Comparison of ENCODE assay signal across 18 cellular contexts in genomic region chr19:743168-743687, GRCh38. TPM values are rescaled to one million over a fixed set of nuclear protein-coding genes. Genes with fewer than 3 reads are reported as not detected.
DNase-seq lines count a peak whose midpoint lies in the region; ATAC-seq, FAIRE-seq and TF ChIP-seq lines count a peak whose summit lies in the region.
"Had no signal": no experiment of that assay in that cellular context is flagged by ENCODE, and none has a peak within 500 bp of the region (broad histone marks: within the 10 kb centered on the region; RNA-seq: fewer than 3 reads in every experiment).

No MANE protein-coding gene starts in this region.

- in situ Hi-C loops in HepG2 (cut with HindIII; ENCODE audit: extremely low pct_ligation_motif_present, low pct_unique_long_range_greater_than_20kb), result no loop called here

- ATAC-seq in HepG2, result no peak
- no peak for ATAC-seq in right lobe of liver
- ATAC-seq in HG03521 (IDR thresholded peaks at IDR 0.05; ENCODE audit: unreplicated experiment), result no peak
- ATAC-seq: HCT116; stimulated activated naive B cell treated with anti-CD40 and anti-IgM and Interleukin-4, amounts not matched to agents 10 μg/mL and 1 μg/mL and 100 μg/mL, for 72 hours had no signal

- CTCF ChIA-PET in HepG2 (lab: Yijun Ruan, JAX; ENCODE audit: low intra/inter-chr PET ratio, low total read pairs), result no interaction called here

- DNase-seq in HepG2 (ENCODE audit: low spot score) (no peak), right lobe of liver (no peak), NCI-H774 (lab: John Stamatoyannopoulos, UW) (peak; percentile 10), left kidney (ENCODE audit: low read depth, low spot score) (peak; percentile 82), NCI-H446 (lab: John Stamatoyannopoulos, UW) (no peak)
- DNase-seq in activated effector memory CD4-positive, alpha-beta T cell treated with anti-CD3 and anti-CD28 coated beads, Interleukin-2, amount 50 U/mL, for 16 hours, result no peak
- no peak for DNase-seq in stimulated activated CD4-positive, alpha-beta T cell treated with anti-CD3 and anti-CD28 coated beads, Interleukin-12 subunit alpha, Interleukin-12 subunit beta, amount 100 ng/mL, for 4 hours
- DNase-seq: activated CD8-positive, alpha-beta memory T cell treated with anti-CD3 and anti-CD28 coated beads for 24 hours; activated naive CD4-positive, alpha-beta T cell treated with Interleukin-2 at 50 U/mL for 16 hours; GDM1; mesenchymal stem cell; psoas muscle; stimulated activated CD4-positive, alpha-beta T cell treated with anti-CD3 and anti-CD28 coated beads, Interleukin-2, amount 100 ng/mL, for 48 hours; stimulated activated naive B cell treated with anti-CD40 and anti-IgM and Interleukin-4, amounts not matched to agents 10 μg/mL and 1 μg/mL and 100 μg/mL, for 72 hours; T-helper 9 cell had no signal

- TF ChIP-seq CTCF in HepG2 (CRISPR knock-in tag; IDR thresholded peaks at IDR 0.05), result no peak
- TF ChIP-seq CTCF in right lobe of liver (IDR thresholded peaks at IDR 0.05), result no peak

- no peaks in the 10 kb centered on the region for H3K79me2 ChIP-seq in HepG2 (ENCODE audit: insufficient read depth, low read length)

- no peak for FAIRE-seq in HepG2 (lab: Jason Lieb, UNC)

- H3K9ac ChIP-seq in HepG2 (ENCODE audit: insufficient read depth, low read depth, low read length), result no peak overlapping the region

- H3K27me3 ChIP-seq in HepG2 (ENCODE audit: control insufficient read depth in 1 of 2, insufficient read depth in 2 of 2, low read length in 2 of 2), result no peaks in the 10 kb centered on the region
- no peaks in the 10 kb centered on the region for H3K27me3 ChIP-seq in right lobe of liver
- H3K27me3 ChIP-seq: cardiac muscle cell had no signal

- no peaks in the 10 kb centered on the region for H3K9me3 ChIP-seq in HepG2 (ENCODE audit: low read length)
- H3K9me3 ChIP-seq in right lobe of liver, result peaks cover 0 to 4% (median 0%) of the 10 kb centered on the region in 4 donors

- BruUV-seq in HepG2 (replicated peaks; lab: Mats Ljungman, UMichigan), result no TSS peak

- H3K36me3 ChIP-seq in HepG2 (replicated peaks in 1 of 2; ENCODE audit: control insufficient read depth in 1 of 2, insufficient read depth in 2 of 2, low read length in 2 of 2), result no peaks in the 10 kb centered on the region; a peak in 1 of 5 replicates
- H3K36me3 ChIP-seq in right lobe of liver, result no peaks in the 10 kb centered on the region
- H3K36me3 ChIP-seq: cardiac muscle cell had no signal

- POLR2A ChIA-PET in HepG2 (lab: Yijun Ruan, JAX), result interaction anchor here (0.5 kb wide), 1 partner anchor 289 kb away, joined by 3 read pairs; no protein-coding TSS in a partner anchor

- TF ChIP-seq POLR2A in HepG2 (IDR thresholded peaks at IDR 0.05; ENCODE audit: insufficient read depth in 1 of 2, low read depth in 2 of 2, low read length in 2 of 2), result no peak
- TF ChIP-seq POLR2A in right lobe of liver (IDR thresholded peaks at IDR 0.05), result no peak

- no peak overlapping the region for H3K4me2 ChIP-seq in HepG2 (ENCODE audit: low read depth, low read length)

- TF ChIP-seq RAD21 in HepG2 (CRISPR knock-in tag; IDR thresholded peaks at IDR 0.05), result no peak

- H3K4me3 ChIP-seq in HepG2 (replicated peaks in 1 of 3; ENCODE audit: insufficient read depth in 1 of 3, low read depth in 2 of 3, low read length in 3 of 3) (no peak overlapping the region), right lobe of liver (no peak overlapping the region)
- H3K4me3 ChIP-seq: cardiac muscle cell, psoas muscle had no signal

- TF ChIP-seq EP300 in HepG2 (IDR thresholded peaks at IDR 0.05; ENCODE audit: low read depth in 2 of 2, low read length in 2 of 2) (no peak), HepG2 (CRISPR knock-in tag; IDR thresholded peaks at IDR 0.05; ENCODE audit: borderline replicate concordance) (no peak)

- H3K27ac ChIP-seq in HepG2 (ENCODE audit: extremely low read length, insufficient read depth, low read length), result peak overlapping the region; percentile 46
- no peak overlapping the region for H3K27ac ChIP-seq in right lobe of liver
- H3K27ac ChIP-seq: cardiac muscle cell, psoas muscle had no signal

- H2AFZ ChIP-seq in HepG2 (ENCODE audit: low read length), result no peak overlapping the region

- H3K4me1 ChIP-seq in HepG2 (ENCODE audit: insufficient read depth, low read length) (peaks cover 51% of the 10 kb centered on the region), right lobe of liver (peaks cover 0 to 4% (median 0%) of the 10 kb centered on the region in 4 donors)
- H3K4me1 ChIP-seq: psoas muscle had no signal

- no peaks in the 10 kb centered on the region for H4K20me1 ChIP-seq in HepG2 (ENCODE audit: insufficient read depth, low read length)

- intact Hi-C loops in HepG2 (cut with micrococcal nuclease; ENCODE audit: unreplicated experiment) (no loop called here), right lobe of liver (cut with DNase I) (no loop called here)

- 83% methylated on average over 9 of the region's 13 CpGs for WGBS in HepG2 (ENCODE audit: low lambda C conversion rate)
- no CpG with 5 or more reads among the region's 13 CpGs for WGBS in right lobe of liver (ENCODE audit: insufficient coverage, low coverage, low lambda C conversion rate, missing lambda C conversion rate)

RNA-seq across cellular contexts. Expression of gene MISP, which starts 7.7 kb away (rescaled TPM):
- total RNA-seq in HepG2 (2016; rRNA removed; fragmentation: Illumina TruSeq; extraction: Trizol) (1.1 and 1.3 TPM in 2 replicates), right lobe of liver (under 1 TPM in 1 of 6 experiments, not detected in 5; 0.09 TPM)
- total RNA-seq in HepG2 (2016; cell fraction: cytosol; rRNA removed; fragmentation: Illumina TruSeq; extraction: Trizol; ENCODE audit: low read depth), result 0.30 and 0.35 TPM in 2 replicates
- 0.77 and 1.3 TPM in 2 replicates for total RNA-seq in HepG2 (2016; cell fraction: insoluble cytoplasmic fraction; rRNA removed; fragmentation: Illumina TruSeq; extraction: Trizol)
- 0.77 and 0.96 TPM in 2 replicates for total RNA-seq in HepG2 (2016; cell fraction: membrane; rRNA removed; fragmentation: Illumina TruSeq; extraction: Trizol)
- total RNA-seq in HepG2 (2016; cell fraction: nucleus; rRNA removed; fragmentation: Illumina TruSeq; extraction: Trizol), result 0.78 and 0.99 TPM in 2 replicates
- 0.67 and 0.71 TPM in 2 replicates for polyA plus RNA-seq in HepG2 (2011; rRNA removed)
- 0.53 and 0.71 TPM in 2 replicates for polyA plus RNA-seq in HepG2 (2011; cell fraction: cytosol; rRNA removed)
- polyA plus RNA-seq in HepG2 (2011; cell fraction: nucleus; rRNA removed), result 0.81 and 0.85 TPM in 2 replicates
- 2.1 and 3.1 TPM in 2 replicates for polyA plus RNA-seq in HepG2 (2012)
- 0.23 and 0.32 TPM in 2 replicates for polyA plus RNA-seq in HepG2 (2016; cell fraction: cytosol; fragmentation: Illumina TruSeq; extraction: Trizol; ENCODE audit: low read depth)
- 1.2 and 1.5 TPM in 2 replicates for polyA plus RNA-seq in HepG2 (2016; cell fraction: insoluble cytoplasmic fraction; fragmentation: Illumina TruSeq; extraction: Trizol; ENCODE audit: low read depth)
- polyA plus RNA-seq in HepG2 (2016; cell fraction: membrane; fragmentation: Illumina TruSeq; extraction: Trizol; ENCODE audit: low read depth), result 0.40 and 0.79 TPM in 2 replicates
- polyA plus RNA-seq in HepG2 (2016; cell fraction: nucleus; fragmentation: Illumina TruSeq; extraction: Trizol; ENCODE audit: insufficient read depth, low read depth), result 1.2 and 1.6 TPM in 2 replicates
- 1.2 and 37.0 TPM in 2 replicates for polyA minus RNA-seq in HepG2 (2011; rRNA and poly(A)+ RNA removed; ENCODE audit: low replicate concordance)
- polyA minus RNA-seq in HepG2 (2011; cell fraction: cytosol; rRNA and poly(A)+ RNA removed), result 0.62 and 0.99 TPM in 2 replicates
- 0.37 and 0.39 TPM in 2 replicates for polyA minus RNA-seq in HepG2 (2011; cell fraction: nucleus; rRNA and poly(A)+ RNA removed)
- polyA plus RNA-seq: cardiac muscle cell had no signal

RNA-seq across cellular contexts. Expression of gene PALM, which starts 34.5 kb away (rescaled TPM):
- total RNA-seq in HepG2 (2016; rRNA removed; fragmentation: Illumina TruSeq; extraction: Trizol) (9.7 and 10.8 TPM in 2 replicates), right lobe of liver (10 to 100 TPM in 2 of 6 experiments, 1 to 10 TPM in 4; 4.6 to 12.7 (median 7.1) TPM)
- total RNA-seq in HepG2 (2016; cell fraction: cytosol; rRNA removed; fragmentation: Illumina TruSeq; extraction: Trizol; ENCODE audit: low read depth), result 8.3 and 10.1 TPM in 2 replicates
- total RNA-seq in HepG2 (2016; cell fraction: insoluble cytoplasmic fraction; rRNA removed; fragmentation: Illumina TruSeq; extraction: Trizol), result 6.4 and 11.8 TPM in 2 replicates
- 16.6 and 19.9 TPM in 2 replicates for total RNA-seq in HepG2 (2016; cell fraction: membrane; rRNA removed; fragmentation: Illumina TruSeq; extraction: Trizol)
- 6.7 and 6.9 TPM in 2 replicates for total RNA-seq in HepG2 (2016; cell fraction: nucleus; rRNA removed; fragmentation: Illumina TruSeq; extraction: Trizol)
- 4.0 and 5.4 TPM in 2 replicates for polyA plus RNA-seq in HepG2 (2011; rRNA removed)
- 3.7 and 4.7 TPM in 2 replicates for polyA plus RNA-seq in HepG2 (2011; cell fraction: cytosol; rRNA removed)
- 6.0 and 7.8 TPM in 2 replicates for polyA plus RNA-seq in HepG2 (2011; cell fraction: nucleus; rRNA removed)
- polyA plus RNA-seq in HepG2 (2012), result 12.4 and 19.1 TPM in 2 replicates
- polyA plus RNA-seq in HepG2 (2016; cell fraction: cytosol; fragmentation: Illumina TruSeq; extraction: Trizol; ENCODE audit: low read depth), result 9.4 and 11.9 TPM in 2 replicates
- 15.1 and 19.3 TPM in 2 replicates for polyA plus RNA-seq in HepG2 (2016; cell fraction: insoluble cytoplasmic fraction; fragmentation: Illumina TruSeq; extraction: Trizol; ENCODE audit: low read depth)
- 19.1 and 21.1 TPM in 2 replicates for polyA plus RNA-seq in HepG2 (2016; cell fraction: membrane; fragmentation: Illumina TruSeq; extraction: Trizol; ENCODE audit: low read depth)
- polyA plus RNA-seq in HepG2 (2016; cell fraction: nucleus; fragmentation: Illumina TruSeq; extraction: Trizol; ENCODE audit: insufficient read depth, low read depth), result 18.9 and 19.6 TPM in 2 replicates
- polyA minus RNA-seq in HepG2 (2011; rRNA and poly(A)+ RNA removed; ENCODE audit: low replicate concordance), result 1.1 and 5.2 TPM in 2 replicates
- 5.4 and 5.6 TPM in 2 replicates for polyA minus RNA-seq in HepG2 (2011; cell fraction: cytosol; rRNA and poly(A)+ RNA removed)
- 2.2 TPM in 2 replicates for polyA minus RNA-seq in HepG2 (2011; cell fraction: nucleus; rRNA and poly(A)+ RNA removed)

RNA-seq across cellular contexts. Expression of gene PRSS57, which starts 48.0 kb away (rescaled TPM):
- total RNA-seq in HepG2 (2016; rRNA removed; fragmentation: Illumina TruSeq; extraction: Trizol), result not detected in 2 replicates
- not detected in 2 replicates for total RNA-seq in HepG2 (2016; cell fraction: cytosol; rRNA removed; fragmentation: Illumina TruSeq; extraction: Trizol; ENCODE audit: low read depth)
- not detected in 2 replicates for total RNA-seq in HepG2 (2016; cell fraction: insoluble cytoplasmic fraction; rRNA removed; fragmentation: Illumina TruSeq; extraction: Trizol)
- total RNA-seq in HepG2 (2016; cell fraction: membrane; rRNA removed; fragmentation: Illumina TruSeq; extraction: Trizol), result not detected in 2 replicates
- total RNA-seq in HepG2 (2016; cell fraction: nucleus; rRNA removed; fragmentation: Illumina TruSeq; extraction: Trizol), result not detected in 2 replicates
- polyA plus RNA-seq in HepG2 (2011; rRNA removed), result 0.12 and 0.20 TPM in 2 replicates
- polyA plus RNA-seq in HepG2 (2011; cell fraction: cytosol; rRNA removed), result 0.10 and 0.20 TPM in 2 replicates
- not detected in 2 replicates for polyA plus RNA-seq in HepG2 (2011; cell fraction: nucleus; rRNA removed)
- polyA plus RNA-seq in HepG2 (2012), result 0.13 and 0.16 TPM in 2 replicates
- polyA plus RNA-seq in HepG2 (2016; cell fraction: cytosol; fragmentation: Illumina TruSeq; extraction: Trizol; ENCODE audit: low read depth), result not detected in 2 replicates
- not detected in 2 replicates for polyA plus RNA-seq in HepG2 (2016; cell fraction: insoluble cytoplasmic fraction; fragmentation: Illumina TruSeq; extraction: Trizol; ENCODE audit: low read depth)
- polyA plus RNA-seq in HepG2 (2016; cell fraction: membrane; fragmentation: Illumina TruSeq; extraction: Trizol; ENCODE audit: low read depth), result not detected in 2 replicates
- polyA plus RNA-seq in HepG2 (2016; cell fraction: nucleus; fragmentation: Illumina TruSeq; extraction: Trizol; ENCODE audit: insufficient read depth, low read depth), result not detected in 2 replicates
- not detected in 2 replicates for polyA minus RNA-seq in HepG2 (2011; rRNA and poly(A)+ RNA removed; ENCODE audit: low replicate concordance)
- not detected in 2 replicates for polyA minus RNA-seq in HepG2 (2011; cell fraction: cytosol; rRNA and poly(A)+ RNA removed)
- polyA minus RNA-seq in HepG2 (2011; cell fraction: nucleus; rRNA and poly(A)+ RNA removed), result not detected in 2 replicates
- total RNA-seq in right lobe of liver, result under 1 TPM in 1 of 6 experiments, not detected in 5; 0.20 TPM
- total RNA-seq: cardiac muscle cell had no signal
- polyA plus RNA-seq: cardiac muscle cell had no signal

RNA-seq across cellular contexts. Expression of gene PTBP1, which starts 54.0 kb away (rescaled TPM):
- 188 and 195 TPM in 2 replicates for total RNA-seq in HepG2 (2016; rRNA removed; fragmentation: Illumina TruSeq; extraction: Trizol)
- total RNA-seq in HepG2 (2016; cell fraction: cytosol; rRNA removed; fragmentation: Illumina TruSeq; extraction: Trizol; ENCODE audit: low read depth), result 49.8 and 51.1 TPM in 2 replicates
- 161 and 198 TPM in 2 replicates for total RNA-seq in HepG2 (2016; cell fraction: insoluble cytoplasmic fraction; rRNA removed; fragmentation: Illumina TruSeq; extraction: Trizol)
- total RNA-seq in HepG2 (2016; cell fraction: membrane; rRNA removed; fragmentation: Illumina TruSeq; extraction: Trizol), result 106 and 109 TPM in 2 replicates
- total RNA-seq in HepG2 (2016; cell fraction: nucleus; rRNA removed; fragmentation: Illumina TruSeq; extraction: Trizol), result 117 and 125 TPM in 2 replicates
- polyA plus RNA-seq in HepG2 (2011; rRNA removed), result 288 and 314 TPM in 2 replicates
- 80.5 and 107 TPM in 2 replicates for polyA plus RNA-seq in HepG2 (2011; cell fraction: cytosol; rRNA removed)
- polyA plus RNA-seq in HepG2 (2011; cell fraction: nucleus; rRNA removed), result 339 and 475 TPM in 2 replicates
- polyA plus RNA-seq in HepG2 (2012), result 291 and 347 TPM in 2 replicates
- 51.1 and 55.1 TPM in 2 replicates for polyA plus RNA-seq in HepG2 (2016; cell fraction: cytosol; fragmentation: Illumina TruSeq; extraction: Trizol; ENCODE audit: low read depth)
- 208 and 235 TPM in 2 replicates for polyA plus RNA-seq in HepG2 (2016; cell fraction: insoluble cytoplasmic fraction; fragmentation: Illumina TruSeq; extraction: Trizol; ENCODE audit: low read depth)
- 112 TPM in 2 replicates for polyA plus RNA-seq in HepG2 (2016; cell fraction: membrane; fragmentation: Illumina TruSeq; extraction: Trizol; ENCODE audit: low read depth)
- polyA plus RNA-seq in HepG2 (2016; cell fraction: nucleus; fragmentation: Illumina TruSeq; extraction: Trizol; ENCODE audit: insufficient read depth, low read depth), result 264 and 280 TPM in 2 replicates
- 302 and 434 TPM in 2 replicates for polyA minus RNA-seq in HepG2 (2011; rRNA and poly(A)+ RNA removed; ENCODE audit: low replicate concordance)
- 155 and 182 TPM in 2 replicates for polyA minus RNA-seq in HepG2 (2011; cell fraction: cytosol; rRNA and poly(A)+ RNA removed)
- 142 and 164 TPM in 2 replicates for polyA minus RNA-seq in HepG2 (2011; cell fraction: nucleus; rRNA and poly(A)+ RNA removed)
- 100 to 1,000 TPM in 5 of 6 experiments, 10 to 100 TPM in 1; 91.1 to 150 (median 129) TPM for total RNA-seq in right lobe of liver

Comparison
In these comparisons a context has a peak if more than half of its experiments do, and no peak if none do; other contexts are left out.
1. DNase-seq: peak in NCI-H774 (single experiment) and left kidney (single experiment); none in HepG2 (single experiment), right lobe of liver (0 of 3), NCI-H446 (0 of 2), activated effector memory CD4-positive, alpha-beta T cell treated with anti-CD3 and anti-CD28 coated beads, Interleukin-2, amount 50 U/mL, for 16 hours (single experiment) and stimulated activated CD4-positive, alpha-beta T cell treated with anti-CD3 and anti-CD28 coated beads, Interleukin-12 subunit alpha, Interleukin-12 subunit beta, amount 100 ng/mL, for 4 hours (single experiment).